Comparison of ENCODE assay signal across 1 cellular context in the genomic region with DNA sequence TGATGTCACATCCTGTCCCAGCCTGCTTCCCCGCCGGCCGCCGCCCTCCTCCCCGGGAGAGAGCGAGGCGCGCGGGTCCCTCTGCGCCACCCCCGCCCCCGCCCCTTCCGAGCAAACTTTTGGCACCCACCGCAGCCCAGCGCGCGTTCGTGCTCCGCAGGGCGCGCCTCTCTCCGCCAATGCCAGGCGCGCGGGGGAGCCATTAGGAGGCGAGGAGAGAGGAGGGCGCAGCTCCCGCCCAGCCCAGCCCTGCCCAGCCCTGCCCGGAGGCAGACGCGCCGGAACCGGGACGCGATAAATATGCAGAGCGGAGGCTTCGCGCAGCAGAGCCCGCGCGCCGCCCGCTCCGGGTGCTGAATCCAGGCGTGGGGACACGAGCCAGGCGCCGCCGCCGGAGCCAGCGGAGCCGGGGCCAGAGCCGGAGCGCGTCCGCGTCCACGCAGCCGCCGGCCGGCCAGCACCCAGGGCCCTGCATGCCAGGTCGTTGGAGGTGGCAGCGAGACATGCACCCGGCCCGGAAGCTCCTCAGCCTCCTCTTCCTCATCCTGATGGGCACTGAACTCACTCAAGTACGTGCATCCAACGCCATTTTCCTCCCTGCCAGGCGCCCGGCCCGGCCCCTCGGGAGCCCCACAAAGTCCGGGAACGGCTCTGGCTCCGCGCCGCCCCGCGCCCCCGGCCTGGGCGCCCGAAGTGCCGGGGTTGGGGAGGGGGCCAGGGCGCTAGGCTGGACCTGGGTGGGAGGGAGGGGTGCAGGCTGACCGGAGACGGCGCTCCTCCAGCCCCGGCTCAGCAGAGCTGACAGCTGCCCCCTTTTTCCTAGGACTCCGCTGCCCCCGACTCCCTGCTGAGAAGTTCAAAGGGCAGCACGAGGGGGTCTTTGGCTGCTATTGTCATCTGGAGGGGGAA.
TF ChIP-seq lines count a peak whose summit lies in the region.

No MANE protein-coding gene starts in this region.

TF ChIP-seq in WTC11, 78 proteins besides CTCF, POLR2A, EP300 and RAD21 (continued from another document and continues in another):
- TF ChIP-seq CDX4 (CRISPR knock-in tag; IDR thresholded peaks at IDR 0.05; ENCODE audit: borderline replicate concordance) (no peak), SMAD4 (CRISPR knock-in tag; IDR thresholded peaks at IDR 0.05) (no peak), RELA (CRISPR knock-in tag; IDR thresholded peaks at IDR 0.05; ENCODE audit: borderline replicate concordance) (no peak), ETV6 (CRISPR knock-in tag; IDR thresholded peaks at IDR 0.05) (peak; percentile 67; the same call in 1 of the 2 replicates), FOXP1 (CRISPR knock-in tag; IDR thresholded peaks at IDR 0.05; ENCODE audit: borderline replicate concordance) (no peak; the same call in 1 of the 2 replicates), MLX (CRISPR knock-in tag; IDR thresholded peaks at IDR 0.05) (no peak), ZNF396 (CRISPR knock-in tag; IDR thresholded peaks at IDR 0.05; ENCODE audit: borderline replicate concordance) (no peak), EMX1 (CRISPR knock-in tag; IDR thresholded peaks at IDR 0.05) (no peak), HMGA2 (CRISPR knock-in tag; IDR thresholded peaks at IDR 0.05) (no peak), ARID4B (CRISPR knock-in tag; IDR thresholded peaks at IDR 0.05; ENCODE audit: borderline replicate concordance) (peak; percentile 4; the same call in 1 of the 2 replicates), GTF2I (CRISPR knock-in tag; conservative IDR thresholded peaks at IDR 0.05) (no peak), TEAD1 (CRISPR knock-in tag; IDR thresholded peaks at IDR 0.05) (peak; percentile 67; the same call in 1 of the 2 replicates), MYBL2 (CRISPR knock-in tag; IDR thresholded peaks at IDR 0.05) (no peak), E2F5 (CRISPR knock-in tag; IDR thresholded peaks at IDR 0.05) (peak; percentile 57; the same call in 1 of the 2 replicates), GRHL2 (CRISPR knock-in tag; IDR thresholded peaks at IDR 0.05; ENCODE audit: insufficient replicate concordance, severe bottlenecking) (no peak), ATF1 (CRISPR knock-in tag; IDR thresholded peaks at IDR 0.05) (no peak), TCF7 (CRISPR knock-in tag; IDR thresholded peaks at IDR 0.05; ENCODE audit: low read depth) (no peak)
- TF ChIP-seq, protein P1, sequence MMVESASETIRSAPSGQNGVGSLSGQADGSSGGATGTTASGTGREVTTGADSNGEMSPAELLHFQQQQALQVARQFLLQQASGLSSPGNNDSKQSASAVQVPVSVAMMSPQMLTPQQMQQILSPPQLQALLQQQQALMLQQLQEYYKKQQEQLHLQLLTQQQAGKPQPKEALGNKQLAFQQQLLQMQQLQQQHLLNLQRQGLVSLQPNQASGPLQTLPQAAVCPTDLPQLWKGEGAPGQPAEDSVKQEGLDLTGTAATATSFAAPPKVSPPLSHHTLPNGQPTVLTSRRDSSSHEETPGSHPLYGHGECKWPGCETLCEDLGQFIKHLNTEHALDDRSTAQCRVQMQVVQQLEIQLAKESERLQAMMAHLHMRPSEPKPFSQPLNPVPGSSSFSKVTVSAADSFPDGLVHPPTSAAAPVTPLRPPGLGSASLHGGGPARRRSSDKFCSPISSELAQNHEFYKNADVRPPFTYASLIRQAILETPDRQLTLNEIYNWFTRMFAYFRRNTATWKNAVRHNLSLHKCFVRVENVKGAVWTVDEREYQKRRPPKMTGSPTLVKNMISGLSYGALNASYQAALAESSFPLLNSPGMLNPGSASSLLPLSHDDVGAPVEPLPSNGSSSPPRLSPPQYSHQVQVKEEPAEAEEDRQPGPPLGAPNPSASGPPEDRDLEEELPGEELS (CRISPR knock-in tag; IDR thresholded peaks at IDR 0.05) = peak; percentile 12; the same call in 1 of the 2 replicates
- TF ChIP-seq, protein P2, sequence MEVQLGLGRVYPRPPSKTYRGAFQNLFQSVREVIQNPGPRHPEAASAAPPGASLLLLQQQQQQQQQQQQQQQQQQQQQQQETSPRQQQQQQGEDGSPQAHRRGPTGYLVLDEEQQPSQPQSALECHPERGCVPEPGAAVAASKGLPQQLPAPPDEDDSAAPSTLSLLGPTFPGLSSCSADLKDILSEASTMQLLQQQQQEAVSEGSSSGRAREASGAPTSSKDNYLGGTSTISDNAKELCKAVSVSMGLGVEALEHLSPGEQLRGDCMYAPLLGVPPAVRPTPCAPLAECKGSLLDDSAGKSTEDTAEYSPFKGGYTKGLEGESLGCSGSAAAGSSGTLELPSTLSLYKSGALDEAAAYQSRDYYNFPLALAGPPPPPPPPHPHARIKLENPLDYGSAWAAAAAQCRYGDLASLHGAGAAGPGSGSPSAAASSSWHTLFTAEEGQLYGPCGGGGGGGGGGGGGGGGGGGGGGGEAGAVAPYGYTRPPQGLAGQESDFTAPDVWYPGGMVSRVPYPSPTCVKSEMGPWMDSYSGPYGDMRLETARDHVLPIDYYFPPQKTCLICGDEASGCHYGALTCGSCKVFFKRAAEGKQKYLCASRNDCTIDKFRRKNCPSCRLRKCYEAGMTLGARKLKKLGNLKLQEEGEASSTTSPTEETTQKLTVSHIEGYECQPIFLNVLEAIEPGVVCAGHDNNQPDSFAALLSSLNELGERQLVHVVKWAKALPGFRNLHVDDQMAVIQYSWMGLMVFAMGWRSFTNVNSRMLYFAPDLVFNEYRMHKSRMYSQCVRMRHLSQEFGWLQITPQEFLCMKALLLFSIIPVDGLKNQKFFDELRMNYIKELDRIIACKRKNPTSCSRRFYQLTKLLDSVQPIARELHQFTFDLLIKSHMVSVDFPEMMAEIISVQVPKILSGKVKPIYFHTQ (CRISPR knock-in tag; IDR thresholded peaks at IDR 0.05) = no peak
- TF ChIP-seq, protein P3, sequence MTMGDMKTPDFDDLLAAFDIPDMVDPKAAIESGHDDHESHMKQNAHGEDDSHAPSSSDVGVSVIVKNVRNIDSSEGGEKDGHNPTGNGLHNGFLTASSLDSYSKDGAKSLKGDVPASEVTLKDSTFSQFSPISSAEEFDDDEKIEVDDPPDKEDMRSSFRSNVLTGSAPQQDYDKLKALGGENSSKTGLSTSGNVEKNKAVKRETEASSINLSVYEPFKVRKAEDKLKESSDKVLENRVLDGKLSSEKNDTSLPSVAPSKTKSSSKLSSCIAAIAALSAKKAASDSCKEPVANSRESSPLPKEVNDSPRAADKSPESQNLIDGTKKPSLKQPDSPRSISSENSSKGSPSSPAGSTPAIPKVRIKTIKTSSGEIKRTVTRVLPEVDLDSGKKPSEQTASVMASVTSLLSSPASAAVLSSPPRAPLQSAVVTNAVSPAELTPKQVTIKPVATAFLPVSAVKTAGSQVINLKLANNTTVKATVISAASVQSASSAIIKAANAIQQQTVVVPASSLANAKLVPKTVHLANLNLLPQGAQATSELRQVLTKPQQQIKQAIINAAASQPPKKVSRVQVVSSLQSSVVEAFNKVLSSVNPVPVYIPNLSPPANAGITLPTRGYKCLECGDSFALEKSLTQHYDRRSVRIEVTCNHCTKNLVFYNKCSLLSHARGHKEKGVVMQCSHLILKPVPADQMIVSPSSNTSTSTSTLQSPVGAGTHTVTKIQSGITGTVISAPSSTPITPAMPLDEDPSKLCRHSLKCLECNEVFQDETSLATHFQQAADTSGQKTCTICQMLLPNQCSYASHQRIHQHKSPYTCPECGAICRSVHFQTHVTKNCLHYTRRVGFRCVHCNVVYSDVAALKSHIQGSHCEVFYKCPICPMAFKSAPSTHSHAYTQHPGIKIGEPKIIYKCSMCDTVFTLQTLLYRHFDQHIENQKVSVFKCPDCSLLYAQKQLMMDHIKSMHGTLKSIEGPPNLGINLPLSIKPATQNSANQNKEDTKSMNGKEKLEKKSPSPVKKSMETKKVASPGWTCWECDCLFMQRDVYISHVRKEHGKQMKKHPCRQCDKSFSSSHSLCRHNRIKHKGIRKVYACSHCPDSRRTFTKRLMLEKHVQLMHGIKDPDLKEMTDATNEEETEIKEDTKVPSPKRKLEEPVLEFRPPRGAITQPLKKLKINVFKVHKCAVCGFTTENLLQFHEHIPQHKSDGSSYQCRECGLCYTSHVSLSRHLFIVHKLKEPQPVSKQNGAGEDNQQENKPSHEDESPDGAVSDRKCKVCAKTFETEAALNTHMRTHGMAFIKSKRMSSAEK (CRISPR knock-in tag; IDR thresholded peaks at IDR 0.05; ENCODE audit: borderline replicate concordance) = no peak
- TF ChIP-seq, protein P4, sequence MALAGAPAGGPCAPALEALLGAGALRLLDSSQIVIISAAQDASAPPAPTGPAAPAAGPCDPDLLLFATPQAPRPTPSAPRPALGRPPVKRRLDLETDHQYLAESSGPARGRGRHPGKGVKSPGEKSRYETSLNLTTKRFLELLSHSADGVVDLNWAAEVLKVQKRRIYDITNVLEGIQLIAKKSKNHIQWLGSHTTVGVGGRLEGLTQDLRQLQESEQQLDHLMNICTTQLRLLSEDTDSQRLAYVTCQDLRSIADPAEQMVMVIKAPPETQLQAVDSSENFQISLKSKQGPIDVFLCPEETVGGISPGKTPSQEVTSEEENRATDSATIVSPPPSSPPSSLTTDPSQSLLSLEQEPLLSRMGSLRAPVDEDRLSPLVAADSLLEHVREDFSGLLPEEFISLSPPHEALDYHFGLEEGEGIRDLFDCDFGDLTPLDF (CRISPR knock-in tag; IDR thresholded peaks at IDR 0.05) = no peak; the same call in 1 of the 2 replicates
- TF ChIP-seq, protein P5, sequence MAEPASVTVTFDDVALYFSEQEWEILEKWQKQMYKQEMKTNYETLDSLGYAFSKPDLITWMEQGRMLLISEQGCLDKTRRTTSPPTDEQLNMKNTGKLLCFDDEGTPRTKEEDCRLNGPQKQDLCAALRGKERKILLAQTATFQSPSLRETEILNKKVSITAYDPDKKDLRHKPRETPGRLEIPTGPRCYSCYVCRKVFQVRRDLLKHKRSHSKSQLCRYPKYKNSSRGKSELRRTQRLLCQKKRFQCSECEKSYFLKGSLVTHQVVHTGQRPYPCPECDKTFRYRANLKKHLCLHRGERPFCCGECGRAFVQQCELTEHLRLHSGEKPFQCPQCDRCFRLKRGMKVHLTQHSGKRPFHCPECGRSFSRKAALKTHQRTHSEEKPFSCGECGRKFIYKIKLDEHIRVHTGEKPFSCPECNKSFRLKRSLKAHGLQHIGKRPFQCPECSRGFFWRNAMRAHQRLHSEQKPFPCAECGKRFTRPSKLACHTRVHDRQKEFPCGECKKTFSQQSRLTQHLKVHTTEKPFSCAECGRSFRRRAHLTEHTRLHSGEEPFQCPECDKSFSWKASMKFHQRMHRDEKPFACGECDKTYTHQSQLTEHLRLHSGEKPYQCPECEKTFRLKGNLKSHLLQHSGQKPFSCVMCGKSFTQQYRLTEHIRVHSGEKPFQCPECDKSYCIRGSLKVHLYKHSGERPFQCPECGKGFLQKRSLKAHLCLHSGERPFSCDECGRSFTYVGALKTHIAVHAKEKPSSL (CRISPR knock-in tag; conservative IDR thresholded peaks at IDR 0.05) = no peak
- TF ChIP-seq, protein P6, sequence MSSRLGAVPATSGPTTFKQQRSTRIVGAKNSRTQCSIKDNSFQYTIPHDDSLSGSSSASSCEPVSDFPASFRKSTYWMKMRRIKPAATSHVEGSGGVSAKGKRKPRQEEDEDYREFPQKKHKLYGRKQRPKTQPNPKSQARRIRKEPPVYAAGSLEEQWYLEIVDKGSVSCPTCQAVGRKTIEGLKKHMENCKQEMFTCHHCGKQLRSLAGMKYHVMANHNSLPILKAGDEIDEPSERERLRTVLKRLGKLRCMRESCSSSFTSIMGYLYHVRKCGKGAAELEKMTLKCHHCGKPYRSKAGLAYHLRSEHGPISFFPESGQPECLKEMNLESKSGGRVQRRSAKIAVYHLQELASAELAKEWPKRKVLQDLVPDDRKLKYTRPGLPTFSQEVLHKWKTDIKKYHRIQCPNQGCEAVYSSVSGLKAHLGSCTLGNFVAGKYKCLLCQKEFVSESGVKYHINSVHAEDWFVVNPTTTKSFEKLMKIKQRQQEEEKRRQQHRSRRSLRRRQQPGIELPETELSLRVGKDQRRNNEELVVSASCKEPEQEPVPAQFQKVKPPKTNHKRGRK (CRISPR knock-in tag; IDR thresholded peaks at IDR 0.05; ENCODE audit: borderline replicate concordance) = no peak
